In the genomic region with DNA sequence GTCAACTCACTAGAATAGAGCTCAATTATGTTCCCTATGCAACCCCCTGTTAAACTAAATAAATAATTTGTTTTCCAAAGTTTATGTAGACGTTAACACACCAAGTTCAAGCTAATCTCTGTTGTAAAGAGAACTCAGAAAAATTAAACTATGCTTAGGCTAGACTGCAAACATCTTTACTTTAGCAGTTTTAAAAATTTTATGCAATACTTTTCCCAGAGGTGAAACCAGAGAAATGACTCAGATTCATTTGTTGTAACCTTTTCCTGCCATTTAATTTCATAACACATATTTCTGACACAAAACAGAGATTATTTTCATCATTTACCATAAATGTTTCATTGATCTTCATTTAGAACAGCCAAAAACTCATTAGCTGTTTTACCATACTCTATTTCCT, we compare ENCODE assay signal across 21 cellular contexts. TPM values are rescaled to one million over a fixed set of nuclear protein-coding genes. Genes with fewer than 3 reads are reported as not detected.
DNase-seq lines count a peak whose midpoint lies in the region; ATAC-seq and TF ChIP-seq lines count a peak whose summit lies in the region.
"Had no signal": no experiment of that assay in that cellular context is flagged by ENCODE, and none has a peak within 500 bp of the region (broad histone marks: within the 10 kb centered on the region; RNA-seq: fewer than 3 reads in every experiment).

No MANE protein-coding gene starts in this region.

- H2BK12ac ChIP-seq in neuronal stem cell (ENCODE audit: low read length) = no peak overlapping the region

- H3K23ac ChIP-seq in neuronal stem cell (ENCODE audit: low read depth, low read length, poor library complexity) = no peak overlapping the region

- POLR2A ChIA-PET in Caco-2 (lab: Charles Lee) = no interaction called here

- peaks cover 13% of the 10 kb centered on the region for H3K9me3 Mint-ChIP-seq in Caco-2 (ENCODE audit: unreplicated experiment)
- H3K9me3 Mint-ChIP-seq: CD8-positive, alpha-beta T cell had no signal

- no peak overlapping the region for H3K18ac ChIP-seq in neuronal stem cell (ENCODE audit: low read length)

- H3K4me2 ChIP-seq in neuronal stem cell (ENCODE audit: insufficient read depth, low read length, poor library complexity, severe bottlenecking) (no peak overlapping the region), hepatocyte (no peak overlapping the region)
- H3K4me2 ChIP-seq: A549; BLaER1 treated with 17β-estradiol and CSF1 and Interleukin-3, amounts not matched to agents 10 nM and 100 nM had no signal

- ATAC-seq in HG03469 (IDR thresholded peaks at IDR 0.05; ENCODE audit: unreplicated experiment) = no peak
- no peak for ATAC-seq in HG03521 (IDR thresholded peaks at IDR 0.05; ENCODE audit: unreplicated experiment)
- ATAC-seq: A549; CD8-positive, alpha-beta T cell had no signal

- H3K4me3 Mint-ChIP-seq in Caco-2 (ENCODE audit: unreplicated experiment) = no peak overlapping the region
- H3K4me3 Mint-ChIP-seq: CD8-positive, alpha-beta T cell; IgD-negative memory B cell had no signal

- no peak overlapping the region for H3K27ac Mint-ChIP-seq in Caco-2 (ENCODE audit: unreplicated experiment)
- H3K27ac Mint-ChIP-seq: CD8-positive, alpha-beta T cell; IgD-negative memory B cell had no signal

- no peak for TF ChIP-seq CTCF in fibroblast of mammary gland (conservative IDR thresholded peaks at IDR 0.05; ENCODE audit: control insufficient read depth, insufficient read depth, low read depth, low read length)
- no peak for TF ChIP-seq CTCF in hepatocyte (IDR thresholded peaks at IDR 0.05; ENCODE audit: poor library complexity)
- TF ChIP-seq CTCF in Caco-2 (IDR thresholded peaks at IDR 0.05; ENCODE audit: insufficient read depth in 1 of 2, low read depth in 1 of 2, low read length in 1 of 2, severe bottlenecking in 1 of 2, unreplicated experiment in 1 of 2) = no peak

- no peak overlapping the region for H3K4ac ChIP-seq in neuronal stem cell (ENCODE audit: low read length)

- no peaks in the 10 kb centered on the region for H3K79me2 ChIP-seq in ACC112 (ENCODE audit: control insufficient read depth, insufficient read depth, low read length, unreplicated experiment)
- no peaks in the 10 kb centered on the region for H3K79me2 ChIP-seq in hepatocyte

- no peaks in the 10 kb centered on the region for H3K79me1 ChIP-seq in neuronal stem cell (ENCODE audit: low read depth, low read length)

- H2BK15ac ChIP-seq in neuronal stem cell (ENCODE audit: low read length) = no peak overlapping the region

- H3K36me3 ChIP-seq in ACC112 (ENCODE audit: insufficient read depth, low read length) (no peaks in the 10 kb centered on the region), neuronal stem cell (replicated peaks in 1 of 2; ENCODE audit: control insufficient read depth in 2 of 2, insufficient read depth in 2 of 2, low read length in 2 of 2) (peaks cover 0 to 15% of the 10 kb centered on the region in 2 donors), hepatocyte (replicated peaks; ENCODE audit: insufficient read depth, low read depth) (no peaks in the 10 kb centered on the region), Caco-2 (ENCODE audit: control insufficient read depth, insufficient read depth, low read length) (no peaks in the 10 kb centered on the region)
- H3K36me3 ChIP-seq: BLaER1 treated with 17β-estradiol and CSF1 and Interleukin-3, amounts not matched to agents 10 nM and 100 nM; HAP-1; MG63; Peyer's patch had no signal

- no peak overlapping the region for H2AK5ac ChIP-seq in neuronal stem cell (ENCODE audit: low read depth, low read length)

- H4K8ac ChIP-seq in neuronal stem cell (ENCODE audit: low read depth, low read length) = no peak overlapping the region

- peak overlapping the region; percentile 81 for H3K27ac ChIP-seq in ACC112 (ENCODE audit: low read depth, low read length)
- H3K27ac ChIP-seq in neuronal stem cell (replicated peaks; ENCODE audit: low read length) = no peak overlapping the region
- H3K27ac ChIP-seq in hepatocyte = no peak overlapping the region
- H3K27ac ChIP-seq: A549; BLaER1 treated with 17β-estradiol and CSF1 and Interleukin-3, amounts not matched to agents 10 nM and 100 nM; Peyer's patch had no signal

- no peaks in the 10 kb centered on the region for H4K20me1 ChIP-seq in hepatocyte (ENCODE audit: insufficient read depth, poor library complexity, severe bottlenecking)
- H4K20me1 ChIP-seq: BLaER1 treated with 17β-estradiol and CSF1 and Interleukin-3, amounts not matched to agents 10 nM and 100 nM had no signal

- DNase-seq in HCEC 1CT (peak; percentile 35), fibroblast of mammary gland (ENCODE audit: low read depth) (peak; percentile 46), neuronal stem cell (ENCODE audit: low spot score) (no peak), hepatocyte (ENCODE audit: low spot score) (no peak), Caco-2 (no peak)
- DNase-seq: CD8-positive, alpha-beta T cell; DMS53; Karpas-422; MG63; NCI-H1092; NCI-H1436 treated with DMSO at 0.1 percent for 48 hours; NCI-H2029; Peyer's patch had no signal

- no peaks in the 10 kb centered on the region for H3K27me3 ChIP-seq in ACC112 (ENCODE audit: insufficient read depth, low read length)
- H3K27me3 ChIP-seq in neuronal stem cell (ENCODE audit: control insufficient read depth in 3 of 3, insufficient read depth in 3 of 3, low read depth in 1 of 3, low read length in 3 of 3) = no peaks in the 10 kb centered on the region
- H3K27me3 ChIP-seq in hepatocyte = no peaks in the 10 kb centered on the region
- H3K27me3 ChIP-seq in Caco-2 (replicated peaks; ENCODE audit: control insufficient read depth, insufficient read depth, low read length) = no peaks in the 10 kb centered on the region
- H3K27me3 ChIP-seq: BLaER1 treated with 17β-estradiol and CSF1 and Interleukin-3, amounts not matched to agents 10 nM and 100 nM; MG63; Peyer's patch had no signal

- no CpG with 5 or more reads among the region's 1 CpG for WGBS in neuronal stem cell (ENCODE audit: extremely low coverage in 2 of 2, insufficient read length in 2 of 2, insufficient replicate concordance in 1 of 2), 2 donors
- WGBS in hepatocyte (ENCODE audit: low lambda C conversion rate, missing lambda C conversion rate) = 57% methylated on average over 1 of the region's 1 CpG

- H3K4me3 ChIP-seq in ACC112 (ENCODE audit: low read depth, low read length) = peak overlapping the region; percentile 22; the same call in 1 of the 2 replicates
- no peak overlapping the region for H3K4me3 ChIP-seq in fibroblast of mammary gland (ENCODE audit: control insufficient read depth, low read depth, low read length)
- peak overlapping the region in 1 of 2 donors; percentile 51 for H3K4me3 ChIP-seq in neuronal stem cell (ENCODE audit: low read length in 2 of 2)
- H3K4me3 ChIP-seq in hepatocyte = no peak overlapping the region
- no peak overlapping the region for H3K4me3 ChIP-seq in Caco-2 (ENCODE audit: low read depth, low read length)
- H3K4me3 ChIP-seq: A549; BLaER1 treated with 17β-estradiol and CSF1 and Interleukin-3, amounts not matched to agents 10 nM and 100 nM; HAP-1; MG63; Peyer's patch had no signal

- intact Hi-C loops in Caco-2 (cut with micrococcal nuclease; ENCODE audit: unreplicated experiment) = no loop called here

- peaks cover 32% of the 10 kb centered on the region for H3K4me1 ChIP-seq in ACC112 (ENCODE audit: control insufficient read depth, insufficient read depth, low read length, unreplicated experiment)
- peaks cover 0 to 26% of the 10 kb centered on the region in 2 donors for H3K4me1 ChIP-seq in neuronal stem cell (ENCODE audit: control insufficient read depth in 2 of 2, insufficient read depth in 1 of 2, low read depth in 1 of 2, low read length in 2 of 2)
- no peaks in the 10 kb centered on the region for H3K4me1 ChIP-seq in hepatocyte (ENCODE audit: insufficient read depth)
- H3K4me1 ChIP-seq in Caco-2 = peaks cover 8% of the 10 kb centered on the region
- H3K4me1 ChIP-seq: A549, Peyer's patch had no signal

- peaks cover 35% of the 10 kb centered on the region for H3K36me3 Mint-ChIP-seq in Caco-2 (ENCODE audit: insufficient read depth, unreplicated experiment)
- H3K36me3 Mint-ChIP-seq: CD8-positive, alpha-beta T cell; IgD-negative memory B cell had no signal

- H3K9me3 ChIP-seq in neuronal stem cell (replicated peaks in 1 of 2; ENCODE audit: control insufficient read depth in 2 of 2, insufficient read depth in 1 of 2, low read depth in 1 of 2, low read length in 2 of 2) (peaks cover 0 to 9% of the 10 kb centered on the region in 2 donors), hepatocyte (ENCODE audit: low read depth) (no peaks in the 10 kb centered on the region), Caco-2 (no peaks in the 10 kb centered on the region)
- H3K9me3 ChIP-seq: A549; BLaER1 treated with 17β-estradiol and CSF1 and Interleukin-3, amounts not matched to agents 10 nM and 100 nM; HAP-1; MG63; Peyer's patch had no signal

- BruUV-seq in Caco-2 (replicated peaks; lab: Mats Ljungman, UMichigan) = no TSS peak

- H2AFZ ChIP-seq in ACC112 (ENCODE audit: low read length, unreplicated experiment) (peak overlapping the region; percentile 45), neuronal stem cell (ENCODE audit: low read length) (peak overlapping the region; percentile 34), hepatocyte (no peak overlapping the region)

- CTCF ChIA-PET in Caco-2 (lab: Charles Lee) = no interaction called here

- H3K14ac ChIP-seq in neuronal stem cell (ENCODE audit: low read length) = no peak overlapping the region

- no peak overlapping the region for H2BK120ac ChIP-seq in neuronal stem cell (ENCODE audit: low read depth, low read length)

- no peaks in the 10 kb centered on the region for H3K27me3 Mint-ChIP-seq in Caco-2 (ENCODE audit: insufficient read depth, unreplicated experiment)
- H3K27me3 Mint-ChIP-seq: IgD-negative memory B cell had no signal

- peaks cover 11% of the 10 kb centered on the region for H3K4me1 Mint-ChIP-seq in Caco-2 (ENCODE audit: low read depth, unreplicated experiment)
- H3K4me1 Mint-ChIP-seq: IgD-negative memory B cell had no signal

- H3K9me2 ChIP-seq in hepatocyte (replicated peaks; ENCODE audit: insufficient read depth) = no peaks in the 10 kb centered on the region

- H3K9ac ChIP-seq in neuronal stem cell (ENCODE audit: low read depth, low read length, poor library complexity) = no peak overlapping the region
- H3K9ac ChIP-seq: BLaER1 treated with 17β-estradiol and CSF1 and Interleukin-3, amounts not matched to agents 10 nM and 100 nM had no signal

- no peak overlapping the region for H4K91ac ChIP-seq in neuronal stem cell (ENCODE audit: low read depth, low read length, poor library complexity)

- H2BK5ac ChIP-seq in neuronal stem cell (ENCODE audit: low read length) = no peak overlapping the region

RNA-seq across cellular contexts. Expression of gene ABCC9, which starts 27.4 kb away (rescaled TPM):
- polyA plus RNA-seq in neuronal stem cell (2013, experiment 1 of 2) = 0.04 TPM
- polyA plus RNA-seq in neuronal stem cell (2013, experiment 2 of 2) = 0.04 TPM
- total RNA-seq in hepatocyte = 7.2 and 10.0 TPM in 2 replicates
- polyA plus RNA-seq in hepatocyte = 0.68 and 1.1 TPM in 2 replicates
- total RNA-seq in Caco-2 (2022) = 123 and 130 TPM in 2 replicates
- total RNA-seq: CD8-positive, alpha-beta T cell; SK-MEL-5 had no signal
- polyA plus RNA-seq: IgD-negative memory B cell had no signal

Comparison
In these comparisons a context has a peak if more than half of its experiments do, and no peak if none do; other contexts are left out.
1. DNase-seq: peak in HCEC 1CT (single experiment) and fibroblast of mammary gland (single experiment); none in neuronal stem cell (single experiment), hepatocyte (single experiment) and Caco-2 (0 of 2).
2. RNA of gene ABCC9, which starts 27.4 kb away (total RNA-seq): 123 to 130 TPM in Caco-2; 7.2 to 10.0 TPM in hepatocyte; every median in the first group is over 10 times any median in the second.